13 cellular contexts compared by ENCODE assay signal in genomic region chr17:77974396-77974795, GRCh38. TPM values are rescaled to one million over a fixed set of nuclear protein-coding genes. Genes with fewer than 3 reads are reported as not detected.
DNase-seq lines count a peak whose midpoint lies in the region; ATAC-seq, FAIRE-seq and TF ChIP-seq lines count a peak whose summit lies in the region.
"Had no signal": no experiment of that assay in that cellular context is flagged by ENCODE, and none has a peak within 500 bp of the region (broad histone marks: within the 10 kb centered on the region; RNA-seq: fewer than 3 reads in every experiment).

No MANE protein-coding gene starts in this region.

- no peak overlapping the region for H3K9ac ChIP-seq in endodermal cell (ENCODE audit: extremely low read depth, low read length, poor library complexity, severe bottlenecking)

- H3K27ac Mint-ChIP-seq in CD4-positive, alpha-beta memory T cell: peak overlapping the region in 5 of 7 donors; percentile 6 to 77 (median 34)
- H3K27ac Mint-ChIP-seq in T-helper 17 cell: no peak overlapping the region
- H3K27ac Mint-ChIP-seq in endodermal cell: no peak overlapping the region
- no peak overlapping the region for H3K27ac Mint-ChIP-seq in mesothelial cell of epicardium

- H3K27me3 ChIP-seq in CD4-positive, alpha-beta memory T cell (ENCODE audit: insufficient read depth, low read length): no peaks in the 10 kb centered on the region
- no peaks in the 10 kb centered on the region for H3K27me3 ChIP-seq in endodermal cell (ENCODE audit: control insufficient read depth, insufficient read depth, low read length, poor library complexity, severe bottlenecking)
- H3K27me3 ChIP-seq: BE2C had no signal

- H3K27ac ChIP-seq in A549 (no peak overlapping the region), endodermal cell (ENCODE audit: low read depth, low read length) (no peak overlapping the region)
- H3K27ac ChIP-seq in CD4-positive, alpha-beta memory T cell (ENCODE audit: low read depth, low read length): no peak overlapping the region
- H3K27ac ChIP-seq: C4-2B had no signal

- no peak overlapping the region for H3K4me3 ChIP-seq in A549
- no peak overlapping the region for H3K4me3 ChIP-seq in CD4-positive, alpha-beta memory T cell (ENCODE audit: low read length in 2 of 2)
- no peak overlapping the region for H3K4me3 ChIP-seq in endodermal cell (ENCODE audit: low read length)

- TF ChIP-seq EP300 in A549 (IDR thresholded peaks at IDR 0.05): no peak

- CTCF ChIA-PET in A549 (lab: Yijun Ruan, JAX): no interaction called here
- CTCF ChIA-PET in CD4-positive, alpha-beta memory T cell (lab: Charles Lee; ENCODE audit: partially characterized antibody): interaction anchor here (1.1 kb wide), 1 partner anchor 9 kb away, joined by 3 read pairs; no protein-coding TSS in a partner anchor

- H3K4me1 ChIP-seq in A549 (no peaks in the 10 kb centered on the region), endodermal cell (ENCODE audit: control insufficient read depth, insufficient read depth, low read length) (no peaks in the 10 kb centered on the region)
- peaks cover 37% of the 10 kb centered on the region for H3K4me1 ChIP-seq in CD4-positive, alpha-beta memory T cell (ENCODE audit: insufficient read depth, low read length)
- H3K4me1 ChIP-seq: BE2C had no signal

- intact Hi-C loops in CD4-positive, alpha-beta memory T cell (cut with micrococcal nuclease): no loop called here

- no peaks in the 10 kb centered on the region for H3K9me3 ChIP-seq in A549
- no peaks in the 10 kb centered on the region for H3K9me3 ChIP-seq in CD4-positive, alpha-beta memory T cell (ENCODE audit: control insufficient read depth in 1 of 2, low read length in 2 of 2)
- no peaks in the 10 kb centered on the region for H3K9me3 ChIP-seq in T-helper 17 cell (ENCODE audit: control insufficient read depth, low read length, poor library complexity, severe bottlenecking)
- no peaks in the 10 kb centered on the region for H3K9me3 ChIP-seq in endodermal cell (ENCODE audit: control insufficient read depth, low read length)
- H3K9me3 ChIP-seq: BE2C had no signal

- no peak for ATAC-seq in A549
- ATAC-seq in T-helper 17 cell: peak; percentile 36
- no peak for ATAC-seq in left lobe of liver
- ATAC-seq: HCT116 had no signal

- no peak overlapping the region for H3K4me2 ChIP-seq in A549

- H3K36me3 ChIP-seq in CD4-positive, alpha-beta memory T cell (ENCODE audit: insufficient read depth, low read length): no peaks in the 10 kb centered on the region
- H3K36me3 ChIP-seq in endodermal cell (ENCODE audit: control insufficient read depth, insufficient read depth, low read length): no peaks in the 10 kb centered on the region
- H3K36me3 ChIP-seq: BE2C had no signal

- POLR2A ChIA-PET in A549 (lab: Yijun Ruan, JAX): interaction anchor here (1.0 to 7.2 kb wide), 2 partner anchors 9 to 16 kb away, joined by 3 to 60 read pairs; partner anchors contain the start of gene TNRC6C
- POLR2A ChIA-PET in CD4-positive, alpha-beta memory T cell (lab: Charles Lee; ENCODE audit: partially characterized antibody): interaction anchor here (1.8 kb wide), 1 partner anchor 16 kb away, joined by 9 read pairs; the partner anchor contains the start of gene TNRC6C

- DNase-seq in A549 (ENCODE audit: low read depth in 1 of 2, low spot score in 1 of 2): no peak
- DNase-seq in CD4-positive, alpha-beta memory T cell: no peak
- DNase-seq in T-helper 17 cell: no peak
- peak; percentile 37 for DNase-seq in endodermal cell
- no peak for DNase-seq in mesothelial cell of epicardium (ENCODE audit: low spot score in 2 of 2, unreplicated experiment in 2 of 2)
- no peak for DNase-seq in GM10266 (ENCODE audit: extremely low spot score)
- no peak for DNase-seq in left lobe of liver (ENCODE audit: low spot score)
- DNase-seq: BE2C, DMS53, GF-D8 had no signal

- H3K4me3 Mint-ChIP-seq in CD4-positive, alpha-beta memory T cell: peak overlapping the region in 5 of 8 donors; percentile 1 to 57 (median 35)
- H3K4me3 Mint-ChIP-seq in T-helper 17 cell (peak overlapping the region; percentile 36), endodermal cell (no peak overlapping the region), mesothelial cell of epicardium (no peak overlapping the region)

- no peak for TF ChIP-seq POLR2A in A549 (IDR thresholded peaks at IDR 0.05; ENCODE audit: low read length)

- no peaks in the 10 kb centered on the region for H3K9me3 Mint-ChIP-seq in CD4-positive, alpha-beta memory T cell
- H3K9me3 Mint-ChIP-seq in endodermal cell: no peaks in the 10 kb centered on the region
- no peaks in the 10 kb centered on the region for H3K9me3 Mint-ChIP-seq in mesothelial cell of epicardium

- 11% methylated on average over 4 of the region's 4 CpGs for WGBS in A549 (ENCODE audit: missing lambda C conversion rate)
- 91% methylated on average over 4 of the region's 4 CpGs; no CpG with 5 or more reads in 1 of the 2 experiments for WGBS in endodermal cell (ENCODE audit: insufficient coverage in 1 of 2, insufficient read length in 1 of 2), 2 experiments

- H3K4me1 Mint-ChIP-seq in CD4-positive, alpha-beta memory T cell: peaks cover 51 to 86% (median 66%) of the 10 kb centered on the region in 4 donors
- peaks cover 37% of the 10 kb centered on the region for H3K4me1 Mint-ChIP-seq in T-helper 17 cell
- H3K4me1 Mint-ChIP-seq in endodermal cell: peaks cover 32% of the 10 kb centered on the region
- no peaks in the 10 kb centered on the region for H3K4me1 Mint-ChIP-seq in mesothelial cell of epicardium

- TF ChIP-seq RAD21 in A549 (conservative IDR thresholded peaks at IDR 0.05 in 1 of 2, IDR thresholded peaks at IDR 0.05 in 1 of 2): no peak

- peaks cover 2 to 8% of the 10 kb centered on the region in 2 donors for H3K36me3 Mint-ChIP-seq in CD4-positive, alpha-beta memory T cell
- H3K36me3 Mint-ChIP-seq in T-helper 17 cell (ENCODE audit: low read depth) (peaks cover 5% of the 10 kb centered on the region), endodermal cell (ENCODE audit: low read depth) (no peaks in the 10 kb centered on the region), mesothelial cell of epicardium (no peaks in the 10 kb centered on the region)

- H3K27me3 Mint-ChIP-seq in CD4-positive, alpha-beta memory T cell: no peaks in the 10 kb centered on the region
- H3K27me3 Mint-ChIP-seq in T-helper 17 cell: no peaks in the 10 kb centered on the region
- no peaks in the 10 kb centered on the region for H3K27me3 Mint-ChIP-seq in endodermal cell (ENCODE audit: insufficient read depth)
- peaks cover 2% of the 10 kb centered on the region for H3K27me3 Mint-ChIP-seq in mesothelial cell of epicardium (ENCODE audit: low read depth)

- no peak for TF ChIP-seq CTCF in A549 (IDR thresholded peaks at IDR 0.05)
- no peak for TF ChIP-seq CTCF in endodermal cell (conservative IDR thresholded peaks at IDR 0.05)
- TF ChIP-seq CTCF in mesothelial cell of epicardium (IDR thresholded peaks at IDR 0.05; ENCODE audit: unreplicated experiment): no peak
- TF ChIP-seq CTCF in GM10266 (IDR thresholded peaks at IDR 0.05; ENCODE audit: control insufficient read depth, insufficient read depth, low read depth, missing control alignments): no peak

- peak; percentile 7 for FAIRE-seq in A549 (lab: Jason Lieb, UNC)
- FAIRE-seq: A204.1 had no signal

TF ChIP-seq in A549, 52 proteins besides CTCF, POLR2A, EP300 and RAD21:
- TF ChIP-seq HOXA7 (CRISPR knock-in tag; IDR thresholded peaks at IDR 0.05) (no peak), REST (IDR thresholded peaks at IDR 0.05) (no peak), HEYL (CRISPR knock-in tag; IDR thresholded peaks at IDR 0.05) (no peak), ZC3H11A (IDR thresholded peaks at IDR 0.05) (no peak), FOXS1 (CRISPR knock-in tag; IDR thresholded peaks at IDR 0.05) (no peak), CHD4 (IDR thresholded peaks at IDR 0.05; ENCODE audit: borderline replicate concordance) (no peak), CBX8 (IDR thresholded peaks at IDR 0.05) (peak; percentile 71; the same call in 1 of the 2 replicates)

RNA-seq across cellular contexts. Expression of gene TNRC6C, which starts 15.9 kb away (rescaled TPM):
- polyA plus RNA-seq in A549 (2011; rRNA removed): 1.3 and 3.4 TPM in 2 replicates
- polyA plus RNA-seq in A549 (2012; cell fraction: cytosol; rRNA removed): 0.62 and 0.69 TPM in 2 replicates
- 1.5 and 2.2 TPM in 2 replicates for polyA plus RNA-seq in A549 (2012; cell fraction: nucleus; rRNA removed)
- 1.7 to 2.4 TPM (median 1.9 TPM) in 3 replicates for polyA plus RNA-seq in A549 (2017; fragmentation: RNase III; extraction: RNeasy Plus Mini Kit Qiagen cat#74134 plus additional on column Dnase treatment)
- polyA minus RNA-seq in A549 (2011; rRNA and poly(A)+ RNA removed): 14.7 and 16.0 TPM in 2 replicates
- 100 to 1,000 TPM; 105 to 112 TPM for total RNA-seq in CD4-positive, alpha-beta memory T cell
- 1 to 10 TPM; 1.3 to 9.4 TPM for polyA plus RNA-seq in CD4-positive, alpha-beta memory T cell
- 10 to 100 TPM; 64.4 to 64.5 TPM for total RNA-seq in T-helper 17 cell
- total RNA-seq in endodermal cell: 10 to 100 TPM; 22.4 to 40.2 TPM
- 10.8 TPM for polyA plus RNA-seq in endodermal cell (2013, experiment 1 of 2)
- polyA plus RNA-seq in endodermal cell (2013, experiment 2 of 2): 10.1 TPM
- total RNA-seq in mesothelial cell of epicardium: 21.2 to 30.3 TPM (median 27.0 TPM) in 3 replicates
- 11.0 TPM for total RNA-seq in left lobe of liver

Comparison
In these comparisons a context has a peak if more than half of its experiments do, and no peak if none do; other contexts are left out.
1. H3K27ac Mint-ChIP-seq: peak in CD4-positive, alpha-beta memory T cell (5 of 7); none in T-helper 17 cell (single experiment), endodermal cell (single experiment) and mesothelial cell of epicardium (single experiment).
2. H3K4me3 Mint-ChIP-seq: peak in CD4-positive, alpha-beta memory T cell (5 of 8) and T-helper 17 cell (single experiment); none in endodermal cell (single experiment) and mesothelial cell of epicardium (single experiment).